ENCODE assay signal across 20 cellular contexts in genomic region chr4:8121236-8122015, GRCh38.
"Had no signal": no experiment of that assay in that cellular context is flagged by ENCODE, and none has a peak within 500 bp of the region (broad histone marks: within the 10 kb centered on the region; RNA-seq: fewer than 3 reads in every experiment).

No MANE protein-coding gene starts in this region.

- DNase-seq: activated CD4-positive, alpha-beta memory T cell treated with anti-CD3 and anti-CD28 coated beads, Interleukin-2, amount 10 ng/mL, durations not matched to agents 7 days and 5 days; activated CD4-positive, alpha-beta T cell treated with anti-CD3 and anti-CD28 coated beads, Interleukin-2, amount 10 ng/mL, durations not matched to agents 24 days and 14 days; activated effector memory CD4-positive, alpha-beta T cell treated with Interleukin-2 at 50 U/mL for 16 hours; activated naive CD4-positive, alpha-beta T cell treated with anti-CD3 and anti-CD28 coated beads for 36 hours; activated T-cell treated with anti-CD3 and anti-CD28 coated beads, Interleukin-2, amount 50 U/mL, for 72 hours; amygdala; cerebellar nuclear complex; endodermal cell; esophagus squamous epithelium; head of caudate nucleus; posterior cingulate gyrus; sigmoid colon; stimulated activated CD4-positive, alpha-beta T cell treated with anti-CD3 and anti-CD28 coated beads, Interleukin-4, amount 100 ng/mL, for 24 hours; substantia nigra; transverse colon; uterus had no signal

- H3K4me3 ChIP-seq: coronary artery, esophagus squamous epithelium, gastroesophageal sphincter, sigmoid colon, transverse colon, uterus had no signal

- H3K27me3 ChIP-seq: esophagus squamous epithelium, gastroesophageal sphincter, sigmoid colon, transverse colon, uterus had no signal

- ATAC-seq: activated CD4-positive, CD25-positive, alpha-beta regulatory T cell treated with anti-CD3 and anti-CD28 coated beads, Interleukin-2, amount 50 U/mL, for 24 hours; gastroesophageal sphincter had no signal

- FAIRE-seq: islet of Langerhans had no signal

- H3K4me1 ChIP-seq: transverse colon, uterus had no signal

- H3K27ac ChIP-seq: coronary artery, esophagus squamous epithelium, gastroesophageal sphincter, sigmoid colon, transverse colon, uterus had no signal

- H3K9me3 ChIP-seq: esophagus squamous epithelium, gastroesophageal sphincter, sigmoid colon, transverse colon, uterus had no signal

- H3K36me3 ChIP-seq: esophagus squamous epithelium, gastroesophageal sphincter, sigmoid colon, transverse colon, uterus had no signal
